Comparison of ENCODE assay signal across 8 cellular contexts in genomic region chr17:77542551-77543490, GRCh38.
DNase-seq lines count a peak whose midpoint lies in the region; ATAC-seq and TF ChIP-seq lines count a peak whose summit lies in the region.

No MANE protein-coding gene starts in this region.

- DNase-seq in AG08396 (ENCODE audit: low spot score) (peak; percentile 88), H4 (ENCODE audit: low spot score) (peak; percentile 84), NCI-H345 (lab: John Stamatoyannopoulos, UW) (peak; percentile 85), choroid plexus epithelial cell (ENCODE audit: low read depth) (peak; percentile 92), left colon (peak; percentile 61 to 80)
- peak; percentile 48 for DNase-seq in activated CD4-positive, alpha-beta T cell treated with anti-CD3 and anti-CD28 coated beads for 1 hour
- peak; percentile 56 for DNase-seq in stimulated activated CD4-positive, alpha-beta T cell treated with anti-CD3 and anti-CD28 coated beads, Interleukin-4, amount 100 ng/mL, for 1 hour

- intact Hi-C loops in left colon (cut with DNase I, micrococcal nuclease) = loop anchor here in 1 of 2 donors (2.0 kb wide), 1 partner anchor 472 kb away; no protein-coding TSS in a partner anchor

- peak; percentile 98 for TF ChIP-seq CTCF in choroid plexus epithelial cell (conservative IDR thresholded peaks at IDR 0.05; ENCODE audit: low read depth, low read length)

- ATAC-seq in left colon (peak; percentile 76), GM18502 (IDR thresholded peaks at IDR 0.05; ENCODE audit: poor library complexity, unreplicated experiment) (no peak)

- no peak overlapping the region for H3K4me3 ChIP-seq in choroid plexus epithelial cell (ENCODE audit: low read depth, low read length)
